Comparison of ENCODE assay signal across 8 cellular contexts in genomic region chr12:121352053-121353018, GRCh38. TPM values are rescaled to one million over a fixed set of nuclear protein-coding genes. Genes with fewer than 3 reads are reported as not detected.
DNase-seq lines count a peak whose midpoint lies in the region; ATAC-seq, FAIRE-seq and TF ChIP-seq lines count a peak whose summit lies in the region.

Gene ANAPC5 (minus strand): TSS chr12:121352411. CDS start chr12:121352340, 71 bp downstream.

- H3K27me3 ChIP-seq in AG04450 (ENCODE audit: control insufficient read depth, insufficient read depth, low read length) (no peaks in the 10 kb centered on the region), bronchial epithelial cell (ENCODE audit: control insufficient read depth, insufficient read depth, low read length) (no peaks in the 10 kb centered on the region), small intestine (ENCODE audit: control insufficient read depth in 2 of 2, insufficient read depth in 2 of 2, low read length in 2 of 2) (no peaks in the 10 kb centered on the region)

- no peak for TF ChIP-seq CTCF in AG04450 (IDR thresholded peaks at IDR 0.05; ENCODE audit: low read depth, low read length)
- TF ChIP-seq CTCF in WI38 (IDR thresholded peaks at IDR 0.05; ENCODE audit: low read depth, low read length): no peak
- no peak for TF ChIP-seq CTCF in bronchial epithelial cell (IDR thresholded peaks at IDR 0.05; ENCODE audit: insufficient read depth, low read length, severe bottlenecking)

- FAIRE-seq in bronchial epithelial cell (lab: Jason Lieb, UNC) (peak; percentile 36), small intestine (lab: Jason Lieb, UNC) (no peak)

- H3K4me3 ChIP-seq in AG04450 (ENCODE audit: low read depth, low read length) (peak within 1 kb of the TSS; percentile 95), WI38 (ENCODE audit: low read depth, low read length) (peak within 1 kb of the TSS; percentile 96), bronchial epithelial cell (ENCODE audit: low read depth, low read length) (peak within 1 kb of the TSS; percentile 61), small intestine (ENCODE audit: low read depth in 1 of 2, low read length in 2 of 2) (peak within 1 kb of the TSS; percentile 71 to 85)

- POLR2A ChIA-PET in AG04450 (lab: Yijun Ruan, JAX): interaction anchor here (0.6 to 2.8 kb wide), 10 partner anchors 14 to 824 kb away, joined by 3 to 35 read pairs (median 4); partner anchors contain the start of genes COQ5 and RNF34

- CTCF ChIA-PET in AG04450 (lab: Charles Lee): interaction anchor here (0.6 to 7.7 kb wide), 4 partner anchors 18 to 94 kb away, joined by 3 to 53 read pairs (median 10); no protein-coding TSS in a partner anchor

- peak; percentile 95 for ATAC-seq in GM18907 (IDR thresholded peaks at IDR 0.05; ENCODE audit: unreplicated experiment)
- ATAC-seq in HG03159 (IDR thresholded peaks at IDR 0.05; ENCODE audit: unreplicated experiment): peak; percentile 97

- H3K27ac ChIP-seq in AG04450 (ENCODE audit: low read depth, low read length) (peak within 1 kb of the TSS; percentile 87), small intestine (ENCODE audit: low read depth in 1 of 2, low read length in 1 of 2) (peak within 1 kb of the TSS; percentile 90 to 91)

- H3K36me3 ChIP-seq in bronchial epithelial cell (ENCODE audit: control insufficient read depth, insufficient read depth, low read length): peaks cover 1% of the 10 kb centered on the region
- no peaks in the 10 kb centered on the region for H3K36me3 ChIP-seq in small intestine (ENCODE audit: control insufficient read depth in 2 of 2, insufficient read depth in 2 of 2, low read length in 2 of 2)

- no peaks in the 10 kb centered on the region for H3K9me3 ChIP-seq in AG04450 (ENCODE audit: control insufficient read depth, insufficient read depth, low read length)
- no peaks in the 10 kb centered on the region for H3K9me3 ChIP-seq in small intestine (ENCODE audit: control insufficient read depth, low read depth)

- peaks cover 3% of the 10 kb centered on the region in 2 donors for H3K4me1 ChIP-seq in small intestine (ENCODE audit: control insufficient read depth in 2 of 2, insufficient read depth in 1 of 2, low read depth in 1 of 2, low read length in 1 of 2)

- WGBS in small intestine, 3 donors: 0 to 1% (median 0%) methylated on average over 52 to 53 of the region's 53 CpGs

- DNase-seq in AG04450 (ENCODE audit: low read depth, low spot score) (peak; percentile 95), NCI-H2227 treated with DMSO at 0.1 percent for 48 hours (lab: John Stamatoyannopoulos, UW) (peak; percentile 98), bronchial epithelial cell (ENCODE audit: low read depth) (peak; percentile 96), iPS-NIHi11 (ENCODE audit: low spot score) (peak; percentile 96), small intestine (peak; percentile 99)

RNA-seq across cellular contexts. Expression of gene ANAPC5, which starts in this region (rescaled TPM):
- polyA plus RNA-seq in AG04450 (2011; rRNA removed) (145 and 146 TPM in 2 replicates), small intestine (10 to 100 TPM; 65.4 to 90.6 (median 68.2) TPM)
- polyA minus RNA-seq in AG04450 (2011; rRNA and poly(A)+ RNA removed): 114 and 121 TPM in 2 replicates
- total RNA-seq in bronchial epithelial cell: 91.5 and 115 TPM in 2 replicates

Comparison
In these comparisons a context has a peak if more than half of its experiments do, and no peak if none do; other contexts are left out.
1. Peak in every context shown above with its lines: DNase-seq, ATAC-seq, H3K4me3 ChIP-seq and H3K27ac ChIP-seq.